ENCODE assay signal across 1 cellular context in genomic region chr16:87582221-87582965, GRCh38.
TF ChIP-seq lines count a peak whose summit lies in the region.

No MANE protein-coding gene starts in this region.

TF ChIP-seq in K562, 482 proteins besides CTCF, POLR2A, EP300 and RAD21 (continued from another document and continues in another):
- TF ChIP-seq, protein P1, sequence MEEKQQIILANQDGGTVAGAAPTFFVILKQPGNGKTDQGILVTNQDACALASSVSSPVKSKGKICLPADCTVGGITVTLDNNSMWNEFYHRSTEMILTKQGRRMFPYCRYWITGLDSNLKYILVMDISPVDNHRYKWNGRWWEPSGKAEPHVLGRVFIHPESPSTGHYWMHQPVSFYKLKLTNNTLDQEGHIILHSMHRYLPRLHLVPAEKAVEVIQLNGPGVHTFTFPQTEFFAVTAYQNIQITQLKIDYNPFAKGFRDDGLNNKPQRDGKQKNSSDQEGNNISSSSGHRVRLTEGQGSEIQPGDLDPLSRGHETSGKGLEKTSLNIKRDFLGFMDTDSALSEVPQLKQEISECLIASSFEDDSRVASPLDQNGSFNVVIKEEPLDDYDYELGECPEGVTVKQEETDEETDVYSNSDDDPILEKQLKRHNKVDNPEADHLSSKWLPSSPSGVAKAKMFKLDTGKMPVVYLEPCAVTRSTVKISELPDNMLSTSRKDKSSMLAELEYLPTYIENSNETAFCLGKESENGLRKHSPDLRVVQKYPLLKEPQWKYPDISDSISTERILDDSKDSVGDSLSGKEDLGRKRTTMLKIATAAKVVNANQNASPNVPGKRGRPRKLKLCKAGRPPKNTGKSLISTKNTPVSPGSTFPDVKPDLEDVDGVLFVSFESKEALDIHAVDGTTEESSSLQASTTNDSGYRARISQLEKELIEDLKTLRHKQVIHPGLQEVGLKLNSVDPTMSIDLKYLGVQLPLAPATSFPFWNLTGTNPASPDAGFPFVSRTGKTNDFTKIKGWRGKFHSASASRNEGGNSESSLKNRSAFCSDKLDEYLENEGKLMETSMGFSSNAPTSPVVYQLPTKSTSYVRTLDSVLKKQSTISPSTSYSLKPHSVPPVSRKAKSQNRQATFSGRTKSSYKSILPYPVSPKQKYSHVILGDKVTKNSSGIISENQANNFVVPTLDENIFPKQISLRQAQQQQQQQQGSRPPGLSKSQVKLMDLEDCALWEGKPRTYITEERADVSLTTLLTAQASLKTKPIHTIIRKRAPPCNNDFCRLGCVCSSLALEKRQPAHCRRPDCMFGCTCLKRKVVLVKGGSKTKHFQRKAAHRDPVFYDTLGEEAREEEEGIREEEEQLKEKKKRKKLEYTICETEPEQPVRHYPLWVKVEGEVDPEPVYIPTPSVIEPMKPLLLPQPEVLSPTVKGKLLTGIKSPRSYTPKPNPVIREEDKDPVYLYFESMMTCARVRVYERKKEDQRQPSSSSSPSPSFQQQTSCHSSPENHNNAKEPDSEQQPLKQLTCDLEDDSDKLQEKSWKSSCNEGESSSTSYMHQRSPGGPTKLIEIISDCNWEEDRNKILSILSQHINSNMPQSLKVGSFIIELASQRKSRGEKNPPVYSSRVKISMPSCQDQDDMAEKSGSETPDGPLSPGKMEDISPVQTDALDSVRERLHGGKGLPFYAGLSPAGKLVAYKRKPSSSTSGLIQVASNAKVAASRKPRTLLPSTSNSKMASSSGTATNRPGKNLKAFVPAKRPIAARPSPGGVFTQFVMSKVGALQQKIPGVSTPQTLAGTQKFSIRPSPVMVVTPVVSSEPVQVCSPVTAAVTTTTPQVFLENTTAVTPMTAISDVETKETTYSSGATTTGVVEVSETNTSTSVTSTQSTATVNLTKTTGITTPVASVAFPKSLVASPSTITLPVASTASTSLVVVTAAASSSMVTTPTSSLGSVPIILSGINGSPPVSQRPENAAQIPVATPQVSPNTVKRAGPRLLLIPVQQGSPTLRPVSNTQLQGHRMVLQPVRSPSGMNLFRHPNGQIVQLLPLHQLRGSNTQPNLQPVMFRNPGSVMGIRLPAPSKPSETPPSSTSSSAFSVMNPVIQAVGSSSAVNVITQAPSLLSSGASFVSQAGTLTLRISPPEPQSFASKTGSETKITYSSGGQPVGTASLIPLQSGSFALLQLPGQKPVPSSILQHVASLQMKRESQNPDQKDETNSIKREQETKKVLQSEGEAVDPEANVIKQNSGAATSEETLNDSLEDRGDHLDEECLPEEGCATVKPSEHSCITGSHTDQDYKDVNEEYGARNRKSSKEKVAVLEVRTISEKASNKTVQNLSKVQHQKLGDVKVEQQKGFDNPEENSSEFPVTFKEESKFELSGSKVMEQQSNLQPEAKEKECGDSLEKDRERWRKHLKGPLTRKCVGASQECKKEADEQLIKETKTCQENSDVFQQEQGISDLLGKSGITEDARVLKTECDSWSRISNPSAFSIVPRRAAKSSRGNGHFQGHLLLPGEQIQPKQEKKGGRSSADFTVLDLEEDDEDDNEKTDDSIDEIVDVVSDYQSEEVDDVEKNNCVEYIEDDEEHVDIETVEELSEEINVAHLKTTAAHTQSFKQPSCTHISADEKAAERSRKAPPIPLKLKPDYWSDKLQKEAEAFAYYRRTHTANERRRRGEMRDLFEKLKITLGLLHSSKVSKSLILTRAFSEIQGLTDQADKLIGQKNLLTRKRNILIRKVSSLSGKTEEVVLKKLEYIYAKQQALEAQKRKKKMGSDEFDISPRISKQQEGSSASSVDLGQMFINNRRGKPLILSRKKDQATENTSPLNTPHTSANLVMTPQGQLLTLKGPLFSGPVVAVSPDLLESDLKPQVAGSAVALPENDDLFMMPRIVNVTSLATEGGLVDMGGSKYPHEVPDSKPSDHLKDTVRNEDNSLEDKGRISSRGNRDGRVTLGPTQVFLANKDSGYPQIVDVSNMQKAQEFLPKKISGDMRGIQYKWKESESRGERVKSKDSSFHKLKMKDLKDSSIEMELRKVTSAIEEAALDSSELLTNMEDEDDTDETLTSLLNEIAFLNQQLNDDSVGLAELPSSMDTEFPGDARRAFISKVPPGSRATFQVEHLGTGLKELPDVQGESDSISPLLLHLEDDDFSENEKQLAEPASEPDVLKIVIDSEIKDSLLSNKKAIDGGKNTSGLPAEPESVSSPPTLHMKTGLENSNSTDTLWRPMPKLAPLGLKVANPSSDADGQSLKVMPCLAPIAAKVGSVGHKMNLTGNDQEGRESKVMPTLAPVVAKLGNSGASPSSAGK (IDR thresholded peaks at IDR 0.05) = no peak
- TF ChIP-seq RNF219 (CRISPR knock-in tag; IDR thresholded peaks at IDR 0.05) (no peak), PBX2 (CRISPR knock-in tag; IDR thresholded peaks at IDR 0.05; ENCODE audit: low read depth) (no peak), PBX2 (tag; conservative IDR thresholded peaks at IDR 0.05; ENCODE audit: low read depth) (peak; percentile 52; the same call in 1 of the 2 replicates), ZNF316 (IDR thresholded peaks at IDR 0.05) (no peak), EGR1 (conservative IDR thresholded peaks at IDR 0.05) (peak; percentile 47), CREB1 (IDR thresholded peaks at IDR 0.05) (no peak), CREB1 (CRISPR knock-in tag; IDR thresholded peaks at IDR 0.05) (peak; percentile 48; the same call in 1 of the 2 replicates), ZNF449 (CRISPR knock-in tag; IDR thresholded peaks at IDR 0.05) (no peak), ELK1 (CRISPR knock-in tag; IDR thresholded peaks at IDR 0.05) (no peak), KDM5B (IDR thresholded peaks at IDR 0.05; ENCODE audit: insufficient replicate concordance, low read depth, low read length) (no peak), ZNF436 (CRISPR knock-in tag; IDR thresholded peaks at IDR 0.05) (no peak), TEAD2 (tag; IDR thresholded peaks at IDR 0.05) (no peak), CEBPB (tag; IDR thresholded peaks at IDR 0.05) (no peak), CREBBP (IDR thresholded peaks at IDR 0.05; ENCODE audit: low read depth, low read length) (no peak), MAX (CRISPR knock-in tag; IDR thresholded peaks at IDR 0.05) (no peak), HDAC2 (IDR thresholded peaks at IDR 0.05) (no peak), ZFP36 (IDR thresholded peaks at IDR 0.05; ENCODE audit: low read depth, low read length, partially characterized antibody) (no peak), BRD9 (IDR thresholded peaks at IDR 0.05; ENCODE audit: low read depth, partially characterized antibody) (no peak), PHTF2 (CRISPR knock-in tag; IDR thresholded peaks at IDR 0.05) (no peak), HDGF (IDR thresholded peaks at IDR 0.05) (no peak), ZNF263 (CRISPR knock-in tag; IDR thresholded peaks at IDR 0.05; ENCODE audit: borderline replicate concordance) (no peak), HMBOX1 (IDR thresholded peaks at IDR 0.05) (no peak), RBM14 (IDR thresholded peaks at IDR 0.05; ENCODE audit: borderline replicate concordance, insufficient read depth, low read depth, low read length) (no peak), FOSL1 (tag; conservative IDR thresholded peaks at IDR 0.05) (peak; percentile 87), ZNF24 (IDR thresholded peaks at IDR 0.05) (no peak), ZNF717 (CRISPR knock-in tag; IDR thresholded peaks at IDR 0.05) (no peak), TFE3 (CRISPR knock-in tag; IDR thresholded peaks at IDR 0.05) (no peak), PCBP1 (IDR thresholded peaks at IDR 0.05; ENCODE audit: low read depth, low read length, poor library complexity, severe bottlenecking) (no peak), NR2F6 (CRISPR knock-in tag; IDR thresholded peaks at IDR 0.05) (no peak), PHF8 (IDR thresholded peaks at IDR 0.05; ENCODE audit: borderline replicate concordance, low read length) (peak; percentile 21; the same call in 1 of the 2 replicates), CXXC5 (CRISPR knock-in tag; IDR thresholded peaks at IDR 0.05) (no peak), LARP7 (IDR thresholded peaks at IDR 0.05) (no peak)
- TF ChIP-seq, protein P2, sequence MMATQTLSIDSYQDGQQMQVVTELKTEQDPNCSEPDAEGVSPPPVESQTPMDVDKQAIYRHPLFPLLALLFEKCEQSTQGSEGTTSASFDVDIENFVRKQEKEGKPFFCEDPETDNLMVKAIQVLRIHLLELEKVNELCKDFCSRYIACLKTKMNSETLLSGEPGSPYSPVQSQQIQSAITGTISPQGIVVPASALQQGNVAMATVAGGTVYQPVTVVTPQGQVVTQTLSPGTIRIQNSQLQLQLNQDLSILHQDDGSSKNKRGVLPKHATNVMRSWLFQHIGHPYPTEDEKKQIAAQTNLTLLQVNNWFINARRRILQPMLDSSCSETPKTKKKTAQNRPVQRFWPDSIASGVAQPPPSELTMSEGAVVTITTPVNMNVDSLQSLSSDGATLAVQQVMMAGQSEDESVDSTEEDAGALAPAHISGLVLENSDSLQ (IDR thresholded peaks at IDR 0.05) = peak; percentile 47; the same call in 1 of the 2 replicates
- TF ChIP-seq, protein P3, sequence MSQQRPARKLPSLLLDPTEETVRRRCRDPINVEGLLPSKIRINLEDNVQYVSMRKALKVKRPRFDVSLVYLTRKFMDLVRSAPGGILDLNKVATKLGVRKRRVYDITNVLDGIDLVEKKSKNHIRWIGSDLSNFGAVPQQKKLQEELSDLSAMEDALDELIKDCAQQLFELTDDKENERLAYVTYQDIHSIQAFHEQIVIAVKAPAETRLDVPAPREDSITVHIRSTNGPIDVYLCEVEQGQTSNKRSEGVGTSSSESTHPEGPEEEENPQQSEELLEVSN (IDR thresholded peaks at IDR 0.05; ENCODE audit: borderline replicate concordance in 1 of 2, extremely low read depth in 1 of 2, insufficient read depth in 1 of 2, insufficient read length in 1 of 2, low read depth in 1 of 2, low read length in 1 of 2, poor library complexity in 1 of 2, severe bottlenecking in 1 of 2) = no peak
